ENCODE assay signal across 8 cellular contexts in the genomic region with DNA sequence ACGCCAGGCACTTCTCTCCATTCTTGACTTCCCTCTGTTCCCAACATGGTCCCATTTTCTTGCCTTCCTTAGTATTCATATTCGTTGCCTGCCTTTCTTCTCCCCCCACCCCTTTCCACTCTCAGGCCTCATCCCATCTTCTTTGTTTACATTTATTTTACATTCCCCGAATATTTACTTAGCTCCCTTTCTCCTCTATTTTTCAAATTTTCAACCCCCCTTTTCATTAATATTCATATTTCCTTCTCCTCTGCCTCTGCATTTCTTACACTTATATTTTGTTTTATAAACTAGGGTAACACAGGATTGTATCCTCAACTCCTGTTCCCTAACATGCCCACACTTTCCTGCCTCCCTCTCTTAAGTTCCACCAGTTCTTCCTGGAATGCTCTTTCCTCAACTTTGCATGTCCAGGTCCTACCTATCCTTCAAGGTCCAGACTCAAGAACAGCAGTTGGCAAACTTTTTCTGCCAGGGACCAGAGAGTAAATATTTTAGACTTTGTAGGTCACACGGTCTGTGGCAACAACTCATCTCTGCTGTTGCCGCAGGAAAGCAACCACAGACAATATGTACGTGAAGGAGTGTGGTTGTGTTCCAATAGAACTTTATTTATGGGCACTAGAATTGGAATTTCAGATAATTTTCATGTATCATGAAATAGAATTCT. TPM values are rescaled to one million over a fixed set of nuclear protein-coding genes. Genes with fewer than 3 reads are reported as not detected.
DNase-seq lines count a peak whose midpoint lies in the region; ATAC-seq and TF ChIP-seq lines count a peak whose summit lies in the region.

No MANE protein-coding gene starts in this region.

- DNase-seq in GM12865 (ENCODE audit: low read depth) (no peak), PC-9 (no peak), epithelial cell of prostate (ENCODE audit: low read depth, low spot score) (no peak), psoas muscle (no peak), NCI-H1417 treated with DMSO at 0.1 percent for 48 hours (lab: John Stamatoyannopoulos, UW) (no peak), GM19238 (ENCODE audit: insufficient read length, low spot score) (no peak), germinal center (ENCODE audit: low spot score) (no peak)
- DNase-seq in activated effector memory CD4-positive, alpha-beta T cell treated with Interleukin-2 at 50 U/mL for 16 hours = no peak

- POLR2A ChIA-PET in PC-9 (lab: Charles Lee; ENCODE audit: unreplicated experiment) = interaction anchor here (0.5 kb wide), 1 partner anchor 12 kb away, joined by 3 read pairs; no protein-coding TSS in a partner anchor

- CTCF ChIA-PET in PC-9 (lab: Charles Lee) = no interaction called here

- H3K9me3 ChIP-seq in PC-9 (ENCODE audit: insufficient read depth, low read depth) = no peaks in the 10 kb centered on the region
- H3K9me3 ChIP-seq in psoas muscle = no peaks in the 10 kb centered on the region

- TF ChIP-seq CTCF in GM12865 (IDR thresholded peaks at IDR 0.05; ENCODE audit: insufficient read depth, low read depth, low read length, missing control alignments) (no peak), PC-9 (conservative IDR thresholded peaks at IDR 0.05) (no peak), psoas muscle (IDR thresholded peaks at IDR 0.05) (no peak)

- no peaks in the 10 kb centered on the region for H3K9me2 ChIP-seq in PC-9 (ENCODE audit: insufficient read depth)

- intact Hi-C loops in PC-9 (cut with micrococcal nuclease; ENCODE audit: unreplicated experiment) (loop anchor here (5.0 kb wide), 1 partner anchor 122 kb away; a partner anchor contains a TSS), psoas muscle (cut with DNase I) (loop anchor here in 1 of 2 donors (1.0 to 5.0 kb wide), 3 partner anchors 15 to 168 kb away; a partner anchor contains a TSS)

- H3K27me3 ChIP-seq in PC-9 (ENCODE audit: insufficient read depth, low read depth) = no peaks in the 10 kb centered on the region
- no peaks in the 10 kb centered on the region for H3K27me3 ChIP-seq in psoas muscle (ENCODE audit: insufficient read depth in 3 of 3, low read length in 2 of 3)

- peak overlapping the region; percentile 67 for H3K27ac ChIP-seq in PC-9
- H3K27ac ChIP-seq in epithelial cell of prostate = peak overlapping the region; percentile 99
- H3K27ac ChIP-seq in psoas muscle = peak overlapping the region; percentile 88

- H2AFZ ChIP-seq in PC-9 = peak overlapping the region; percentile 92

- H3K4me1 ChIP-seq in PC-9 (replicated peaks; ENCODE audit: insufficient read depth) (peaks cover 46% of the 10 kb centered on the region), psoas muscle (peaks cover 28% of the 10 kb centered on the region)

- H3K4me2 ChIP-seq in PC-9 = peak overlapping the region; percentile 93

- BruUV-seq in PC-9 (replicated peaks; lab: Mats Ljungman, UMichigan) = no TSS peak

- no peaks in the 10 kb centered on the region; the same call in 1 of the 2 replicates for H4K20me1 ChIP-seq in PC-9 (ENCODE audit: insufficient read depth)

- no peak for ATAC-seq in psoas muscle

- H3K36me3 ChIP-seq in PC-9 (ENCODE audit: low read depth) (no peaks in the 10 kb centered on the region), psoas muscle (ENCODE audit: insufficient read depth in 1 of 2, low read depth in 1 of 2) (peaks cover 3 to 26% of the 10 kb centered on the region in 2 donors)

- H3K4me3 ChIP-seq in GM12865 (ENCODE audit: low read depth, low read length) (peak overlapping the region; percentile 77), PC-9 (peak overlapping the region; percentile 79), psoas muscle (peak overlapping the region; percentile 73)

- WGBS in psoas muscle, 3 donors = 40 to 59% (median 54%) methylated on average over 6 of the region's 6 CpGs

- H3F3A ChIP-seq in PC-9 (ENCODE audit: insufficient read depth, low read depth) = peaks cover 32% of the 10 kb centered on the region

- peaks cover 55% of the 10 kb centered on the region for H3K79me2 ChIP-seq in PC-9 (ENCODE audit: low read depth)

RNA-seq across cellular contexts. Expression of a gene that starts 29.8 kb away (rescaled TPM):
- not detected in 2 replicates for total RNA-seq in PC-9 (2021)
- not detected for total RNA-seq in psoas muscle
- not detected for polyA plus RNA-seq in psoas muscle
